8 cellular contexts compared by ENCODE assay signal in genomic region chr3:184230603-184231528, GRCh38. TPM values are rescaled to one million over a fixed set of nuclear protein-coding genes. Genes with fewer than 3 reads are reported as not detected.
DNase-seq lines count a peak whose midpoint lies in the region; ATAC-seq and TF ChIP-seq lines count a peak whose summit lies in the region.

No MANE protein-coding gene starts in this region.

- H3K4me1 ChIP-seq in lung (ENCODE audit: control insufficient read depth in 2 of 2, insufficient read depth in 2 of 2, low read length in 2 of 2) = peaks cover 6 to 10% of the 10 kb centered on the region in 2 donors

- H3K4me3 Mint-ChIP-seq in stimulated activated naive CD8-positive, alpha-beta T cell treated with anti-CD3 and anti-CD28 coated beads, Interleukin-15, Interleukin-2, amounts not matched to agents 100 ng/mL and 50 ng/mL, for 24 hours = peak overlapping the region; percentile 34
- peak overlapping the region; percentile 29 for H3K4me3 Mint-ChIP-seq in activated naive CD8-positive, alpha-beta T cell treated with anti-CD3 and anti-CD28 coated beads for 36 hours

- H3K9me3 Mint-ChIP-seq in stimulated activated naive CD8-positive, alpha-beta T cell treated with anti-CD3 and anti-CD28 coated beads, Interleukin-15, Interleukin-2, amounts not matched to agents 100 ng/mL and 50 ng/mL, for 24 hours = no peaks in the 10 kb centered on the region
- no peaks in the 10 kb centered on the region for H3K9me3 Mint-ChIP-seq in activated naive CD8-positive, alpha-beta T cell treated with anti-CD3 and anti-CD28 coated beads for 36 hours

- no peak overlapping the region for H3K27ac Mint-ChIP-seq in stimulated activated naive CD8-positive, alpha-beta T cell treated with anti-CD3 and anti-CD28 coated beads, Interleukin-15, Interleukin-2, amounts not matched to agents 100 ng/mL and 50 ng/mL, for 24 hours
- no peak overlapping the region for H3K27ac Mint-ChIP-seq in activated naive CD8-positive, alpha-beta T cell treated with anti-CD3 and anti-CD28 coated beads for 36 hours

- peaks cover 0 to 2% of the 10 kb centered on the region in 2 donors for H3K9me3 ChIP-seq in lung (ENCODE audit: control insufficient read depth in 2 of 2, insufficient read depth in 1 of 2, low read length in 1 of 2)

- H3K27me3 Mint-ChIP-seq in stimulated activated naive CD8-positive, alpha-beta T cell treated with anti-CD3 and anti-CD28 coated beads, Interleukin-15, Interleukin-2, amounts not matched to agents 100 ng/mL and 50 ng/mL, for 24 hours = peaks cover 46% of the 10 kb centered on the region
- peaks cover 57% of the 10 kb centered on the region for H3K27me3 Mint-ChIP-seq in activated naive CD8-positive, alpha-beta T cell treated with anti-CD3 and anti-CD28 coated beads for 36 hours

- no peak for ATAC-seq in stimulated activated naive CD8-positive, alpha-beta T cell treated with anti-CD3 and anti-CD28 coated beads, Interleukin-15, Interleukin-2, amounts not matched to agents 100 U/mL and 50 U/mL, for 24 hours
- ATAC-seq in lung (ENCODE audit: insufficient read depth, low FRiP score) (no peak), GM19395 (IDR thresholded peaks at IDR 0.05; ENCODE audit: unreplicated experiment) (no peak), GM21619 (IDR thresholded peaks at IDR 0.05; ENCODE audit: unreplicated experiment) (no peak)

- no peaks in the 10 kb centered on the region for H3K27me3 ChIP-seq in lung (ENCODE audit: control insufficient read depth, insufficient read depth)

- H3K4me1 Mint-ChIP-seq in stimulated activated naive CD8-positive, alpha-beta T cell treated with anti-CD3 and anti-CD28 coated beads, Interleukin-15, Interleukin-2, amounts not matched to agents 100 ng/mL and 50 ng/mL, for 24 hours (ENCODE audit: low read depth) = peaks cover 10% of the 10 kb centered on the region
- peaks cover 6% of the 10 kb centered on the region for H3K4me1 Mint-ChIP-seq in activated naive CD8-positive, alpha-beta T cell treated with anti-CD3 and anti-CD28 coated beads for 36 hours

- no peaks in the 10 kb centered on the region for H3K36me3 Mint-ChIP-seq in stimulated activated naive CD8-positive, alpha-beta T cell treated with anti-CD3 and anti-CD28 coated beads, Interleukin-15, Interleukin-2, amounts not matched to agents 100 ng/mL and 50 ng/mL, for 24 hours (ENCODE audit: low read depth)
- no peaks in the 10 kb centered on the region for H3K36me3 Mint-ChIP-seq in activated naive CD8-positive, alpha-beta T cell treated with anti-CD3 and anti-CD28 coated beads for 36 hours

- peak overlapping the region; percentile 7 for H3K4me3 ChIP-seq in lung

- TF ChIP-seq CTCF in lung (IDR thresholded peaks at IDR 0.05; ENCODE audit: control extremely low read depth, extremely low read depth) = no peak

- DNase-seq in stimulated activated naive CD8-positive, alpha-beta T cell treated with anti-CD3 and anti-CD28 coated beads, Interleukin-15, Interleukin-2, amounts not matched to agents 100 U/mL and 50 U/mL, for 24 hours = no peak
- DNase-seq in activated naive CD8-positive, alpha-beta T cell treated with anti-CD3 and anti-CD28 coated beads for 36 hours = no peak
- DNase-seq in lung (ENCODE audit: low spot score) (no peak), RKO (ENCODE audit: low spot score) (no peak)
- no peak for DNase-seq in effector CD4-positive, alpha-beta T cell

- H3K27ac ChIP-seq in lung (ENCODE audit: low read depth in 1 of 2, low read length in 1 of 2) = no peak overlapping the region

- H3K36me3 ChIP-seq in lung (ENCODE audit: control insufficient read depth in 2 of 2, insufficient read depth in 2 of 2, low read length in 2 of 2) = no peaks in the 10 kb centered on the region

- 6% methylated on average over 60 to 79 of the region's 79 CpGs for WGBS in lung, 2 donors

RNA-seq across cellular contexts. Expression of gene VWA5B2, which starts 1.5 kb away (rescaled TPM):
- total RNA-seq in activated naive CD8-positive, alpha-beta T cell treated with anti-CD3 and anti-CD28 coated beads for 36 hours = not detected
- 1 to 10 TPM; 1.6 to 1.7 TPM for total RNA-seq in lung
- polyA plus RNA-seq in lung = under 1 TPM; 0.12 to 0.15 TPM

RNA-seq across cellular contexts. Expression of gene ALG3, which starts 17.9 kb away (rescaled TPM):
- total RNA-seq in activated naive CD8-positive, alpha-beta T cell treated with anti-CD3 and anti-CD28 coated beads for 36 hours = 10 to 100 TPM; 52.3 to 54.9 TPM
- 10 to 100 TPM; 24.7 to 54.8 TPM for total RNA-seq in lung
- polyA plus RNA-seq in lung = 10 to 100 TPM; 32.2 to 68.0 TPM

RNA-seq across cellular contexts. Expression of gene EEF1AKMT4, which starts 18.6 kb away (rescaled TPM):
- 10 to 100 TPM; 10.2 to 10.9 TPM for total RNA-seq in activated naive CD8-positive, alpha-beta T cell treated with anti-CD3 and anti-CD28 coated beads for 36 hours
- total RNA-seq in lung = 1 to 10 TPM; 2.3 to 4.6 TPM
- polyA plus RNA-seq in lung = 10 to 100 TPM in 1 of 2 donors, 1 to 10 TPM in 1; 5.2 to 12.2 TPM

RNA-seq across cellular contexts. Expression of gene CAMK2N2, which starts 30.5 kb away (rescaled TPM):
- total RNA-seq in activated naive CD8-positive, alpha-beta T cell treated with anti-CD3 and anti-CD28 coated beads for 36 hours = not detected
- total RNA-seq in lung = under 1 TPM; 0.23 to 0.58 TPM
- polyA plus RNA-seq in lung = under 1 TPM; 0.03 to 0.12 TPM

RNA-seq across cellular contexts. Expression of gene ABCF3, which starts 44.9 kb away (rescaled TPM):
- total RNA-seq in activated naive CD8-positive, alpha-beta T cell treated with anti-CD3 and anti-CD28 coated beads for 36 hours = 10 to 100 TPM; 57.2 to 58.7 TPM
- 10 to 100 TPM; 44.7 to 81.8 TPM for total RNA-seq in lung
- 10 to 100 TPM; 47.5 to 51.4 TPM for polyA plus RNA-seq in lung
